23 cellular contexts compared by ENCODE assay signal in the genomic region with DNA sequence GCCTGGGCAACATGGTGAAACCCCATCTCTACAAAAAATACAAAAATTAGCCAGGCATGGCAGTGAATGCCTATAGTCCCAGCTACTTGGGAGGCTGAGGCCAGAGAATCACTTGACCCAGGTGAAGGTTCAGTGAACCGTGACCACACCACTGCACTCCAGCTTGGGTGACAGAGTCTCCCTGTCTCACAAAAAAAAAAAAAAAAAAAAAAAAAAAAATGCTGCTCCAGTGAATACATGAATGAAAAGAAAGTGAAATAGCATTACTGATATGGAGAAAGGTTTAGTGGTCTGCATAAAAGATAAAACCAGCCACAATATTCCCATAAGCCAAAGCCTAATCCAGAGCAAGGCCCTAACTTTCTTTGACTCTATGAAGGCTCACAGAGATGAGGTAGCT. TPM values are rescaled to one million over a fixed set of nuclear protein-coding genes. Genes with fewer than 3 reads are reported as not detected.
A peak's percentile ranks its signal among the peaks of the same experiment; 100 is the strongest.
DNase-seq lines count a peak whose midpoint lies in the region; ATAC-seq, FAIRE-seq and TF ChIP-seq lines count a peak whose summit lies in the region.
"Had no signal": no experiment of that assay in that cellular context is flagged by ENCODE, and none has a peak within 500 bp of the region (broad histone marks: within the 10 kb centered on the region; RNA-seq: fewer than 3 reads in every experiment).

No MANE protein-coding gene starts in this region.

- peak overlapping the region; percentile 61 for H3K27ac Mint-ChIP-seq in stimulated activated memory B cell treated with anti-CD40 and anti-IgM and Interleukin-4, amounts not matched to agents 10 μg/mL and 1 μg/mL and 100 μg/mL, for 72 hours
- H3K27ac Mint-ChIP-seq: activated naive CD8-positive, alpha-beta T cell treated with anti-CD3 and anti-CD28 coated beads, Interleukin-2, amount 50 U/mL, for 24 hours; dendritic cell treated with granulocyte-macrophage colony-stimulating factor and Interleukin-4, amounts not matched to agents 40 ng/mL and 50 ng/mL, for 4 days; natural killer cell treated with Interleukin-12 subunit alpha and Interleukin-12 subunit beta and Interleukin-15 and Interleukin-18, amount 100 ng/mL, for 72 hours; T-cell had no signal

- no peaks in the 10 kb centered on the region for H3K4me1 ChIP-seq in pancreas
- H3K4me1 ChIP-seq: psoas muscle had no signal

- H3K36me3 Mint-ChIP-seq in stimulated activated memory B cell treated with anti-CD40 and anti-IgM and Interleukin-4, amounts not matched to agents 10 μg/mL and 1 μg/mL and 100 μg/mL, for 72 hours, result peaks cover 30% of the 10 kb centered on the region
- H3K36me3 Mint-ChIP-seq: natural killer cell treated with Interleukin-12 subunit alpha and Interleukin-12 subunit beta and Interleukin-15 and Interleukin-18, amount 100 ng/mL, for 72 hours had no signal

- no peaks in the 10 kb centered on the region for H3K27me3 ChIP-seq in pancreas
- H3K27me3 ChIP-seq: BLaER1, gastrocnemius medialis had no signal

- no peak overlapping the region for H3K4me3 Mint-ChIP-seq in stimulated activated memory B cell treated with anti-CD40 and anti-IgM and Interleukin-4, amounts not matched to agents 10 μg/mL and 1 μg/mL and 100 μg/mL, for 72 hours
- H3K4me3 Mint-ChIP-seq: activated naive CD8-positive, alpha-beta T cell treated with anti-CD3 and anti-CD28 coated beads, Interleukin-2, amount 50 U/mL, for 24 hours; dendritic cell treated with granulocyte-macrophage colony-stimulating factor and Interleukin-4, amounts not matched to agents 40 ng/mL and 50 ng/mL, for 4 days; natural killer cell treated with Interleukin-12 subunit alpha and Interleukin-12 subunit beta and Interleukin-15 and Interleukin-18, amount 100 ng/mL, for 72 hours; T-cell had no signal

- FAIRE-seq in pancreas (lab: Jason Lieb, UNC) (no peak), H54 (lab: Jason Lieb, UNC) (no peak)
- FAIRE-seq: bronchial epithelial cell, G401.6 had no signal

- H3K9me3 Mint-ChIP-seq in stimulated activated memory B cell treated with anti-CD40 and anti-IgM and Interleukin-4, amounts not matched to agents 10 μg/mL and 1 μg/mL and 100 μg/mL, for 72 hours, result no peaks in the 10 kb centered on the region
- H3K9me3 Mint-ChIP-seq: activated naive CD8-positive, alpha-beta T cell treated with anti-CD3 and anti-CD28 coated beads, Interleukin-2, amount 50 U/mL, for 24 hours; dendritic cell treated with granulocyte-macrophage colony-stimulating factor and Interleukin-4, amounts not matched to agents 40 ng/mL and 50 ng/mL, for 4 days; natural killer cell treated with Interleukin-12 subunit alpha and Interleukin-12 subunit beta and Interleukin-15 and Interleukin-18, amount 100 ng/mL, for 72 hours; T-cell had no signal

- no peaks in the 10 kb centered on the region for H3K9me3 ChIP-seq in pancreas
- H3K9me3 ChIP-seq: BLaER1, gastrocnemius medialis, psoas muscle had no signal

- no peak overlapping the region for H3K4me3 ChIP-seq in pancreas
- H3K4me3 ChIP-seq: BLaER1, gastrocnemius medialis, psoas muscle, smooth muscle cell had no signal

- intact Hi-C loops in pancreas (cut with DNase I), result no loop called here

- WGBS in pancreas, 2 donors, result 100% methylated on average over 1 of the region's 1 CpG

- TF ChIP-seq CTCF in pancreas (IDR thresholded peaks at IDR 0.05), result no peak

- no peaks in the 10 kb centered on the region for H3K36me3 ChIP-seq in pancreas
- H3K36me3 ChIP-seq: gastrocnemius medialis had no signal

- H3K27ac ChIP-seq in pancreas, result no peak overlapping the region
- H3K27ac ChIP-seq: BLaER1, gastrocnemius medialis, KMS-11, psoas muscle had no signal

- H3K4me1 Mint-ChIP-seq in stimulated activated memory B cell treated with anti-CD40 and anti-IgM and Interleukin-4, amounts not matched to agents 10 μg/mL and 1 μg/mL and 100 μg/mL, for 72 hours, result peaks cover 52% of the 10 kb centered on the region

- no peaks in the 10 kb centered on the region for H3K27me3 Mint-ChIP-seq in stimulated activated memory B cell treated with anti-CD40 and anti-IgM and Interleukin-4, amounts not matched to agents 10 μg/mL and 1 μg/mL and 100 μg/mL, for 72 hours
- H3K27me3 Mint-ChIP-seq: activated naive CD8-positive, alpha-beta T cell treated with anti-CD3 and anti-CD28 coated beads, Interleukin-2, amount 50 U/mL, for 24 hours; dendritic cell treated with granulocyte-macrophage colony-stimulating factor and Interleukin-4, amounts not matched to agents 40 ng/mL and 50 ng/mL, for 4 days; natural killer cell treated with Interleukin-12 subunit alpha and Interleukin-12 subunit beta and Interleukin-15 and Interleukin-18, amount 100 ng/mL, for 72 hours; T-cell had no signal

- no peak for TF ChIP-seq POLR2A in H54 (IDR thresholded peaks at IDR 0.05; ENCODE audit: low read depth, low read length)

- ATAC-seq in GM18861 (IDR thresholded peaks at IDR 0.05; ENCODE audit: unreplicated experiment), result peak; percentile 35
- peak; percentile 56 for ATAC-seq in GM21447 (IDR thresholded peaks at IDR 0.05; ENCODE audit: unreplicated experiment)
- peak; percentile 64 for ATAC-seq in HG03432 (IDR thresholded peaks at IDR 0.05; ENCODE audit: unreplicated experiment)
- ATAC-seq in stimulated activated memory B cell treated with anti-CD40 and anti-IgM and Interleukin-4, amounts not matched to agents 10 μg/mL and 1 μg/mL and 100 μg/mL, for 72 hours, result no peak
- ATAC-seq in pancreas, result no peak
- ATAC-seq: activated naive CD8-positive, alpha-beta T cell treated with anti-CD3 and anti-CD28 coated beads, Interleukin-2, amount 50 U/mL, for 24 hours; gastrocnemius medialis; natural killer cell treated with Interleukin-12 subunit alpha and Interleukin-12 subunit beta and Interleukin-15 and Interleukin-18, amount 100 ng/mL, for 72 hours; psoas muscle; Right ventricle myocardium inferior; T-cell had no signal

- DNase-seq in pancreas, result no peak
- no peak for DNase-seq in activated naive CD4-positive, alpha-beta T cell treated with Interleukin-2 at 50 U/mL for 16 hours
- DNase-seq in H54 (ENCODE audit: insufficient read length, low spot score), result no peak
- DNase-seq: activated naive CD8-positive, alpha-beta T cell treated with anti-CD3 and anti-CD28 coated beads, Interleukin-2, amount 50 U/mL, for 24 hours; gastrocnemius medialis; mesendoderm; NCI-H1048; NCI-H2081; psoas muscle; stimulated activated CD4-positive, alpha-beta T cell treated with anti-CD3 and anti-CD28 coated beads, Interleukin-4, amount 100 ng/mL, for 24 hours; T-cell had no signal

RNA-seq across cellular contexts. Expression of gene METTL8, which starts 44.5 kb away (rescaled TPM):
- 1 to 10 TPM; 4.3 to 9.0 (median 6.3) TPM for total RNA-seq in pancreas
- polyA plus RNA-seq in pancreas, result 1 to 10 TPM; 2.2 to 2.6 TPM

RNA-seq across cellular contexts. Expression of gene DCAF17, which starts 44.7 kb away (rescaled TPM):
- 10 to 100 TPM in 1 of 6 donors, 1 to 10 TPM in 5; 4.5 to 10.4 (median 6.9) TPM for total RNA-seq in pancreas
- 1 to 10 TPM; 2.9 to 3.7 TPM for polyA plus RNA-seq in pancreas

Comparison
In these comparisons a context has a peak if more than half of its experiments do, and no peak if none do; other contexts are left out.
1. ATAC-seq: peak in GM18861 (single experiment), GM21447 (single experiment) and HG03432 (single experiment); none in stimulated activated memory B cell treated with anti-CD40 and anti-IgM and Interleukin-4, amounts not matched to agents 10 μg/mL and 1 μg/mL and 100 μg/mL, for 72 hours (single experiment) and pancreas (0 of 4).